7 cellular contexts compared by ENCODE assay signal in the genomic region with DNA sequence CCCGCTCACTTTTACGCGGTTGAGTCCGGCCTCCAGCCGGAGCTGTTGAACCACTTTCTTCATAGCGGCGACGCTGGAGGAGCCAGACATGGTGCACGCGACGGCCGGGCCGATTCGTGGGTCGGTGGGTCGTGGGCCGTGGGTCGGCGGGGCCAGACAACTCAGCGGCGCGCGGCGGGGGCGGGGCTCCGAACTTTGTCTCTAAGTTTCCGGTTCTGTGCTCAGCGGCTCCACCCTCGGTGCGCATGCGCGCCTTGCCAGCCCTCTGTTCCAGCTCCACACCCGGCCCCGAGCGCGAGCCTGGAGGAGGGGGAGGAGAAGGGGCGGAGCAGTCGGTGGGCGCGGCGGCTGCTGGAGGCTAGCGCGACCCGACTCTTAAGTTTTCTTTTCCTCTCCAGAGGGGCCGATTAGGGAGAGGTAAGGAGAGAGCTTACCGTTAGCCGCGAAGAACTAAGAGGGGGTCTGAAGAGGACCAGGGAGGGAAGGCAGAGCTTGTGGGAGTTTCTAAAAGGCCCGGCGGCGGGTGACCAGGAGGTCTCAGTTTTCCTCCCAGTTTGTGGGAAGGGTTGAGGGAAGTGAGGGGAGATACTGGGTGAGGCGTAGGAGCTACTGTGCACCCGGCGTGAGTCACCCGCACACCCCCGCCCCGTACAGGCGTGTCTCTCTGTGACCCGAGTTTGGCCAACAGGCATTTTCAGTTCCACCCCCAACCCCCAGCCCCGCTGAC.
A peak's percentile ranks its signal among the peaks of the same experiment; 100 is the strongest.
DNase-seq lines count a peak whose midpoint lies in the region; ATAC-seq and TF ChIP-seq lines count a peak whose summit lies in the region.

GNG5 (minus strand) TSS at position 580 of the 727 bp plus-strand sequence; CDS start at position 90, 490 bp downstream.
SPATA1 (plus strand) TSS at position 385 of the 727 bp plus-strand sequence. CDS start 9,974 bp downstream, outside the sequence.

- no peak for TF ChIP-seq CTCF in retinal pigment epithelial cell (conservative IDR thresholded peaks at IDR 0.05; ENCODE audit: low read depth, low read length)

- peak within 1 kb of the TSS; percentile 71 for H3K4me3 ChIP-seq in retinal pigment epithelial cell (ENCODE audit: low read length)

- peak; percentile 68 for ATAC-seq in GM18508 (IDR thresholded peaks at IDR 0.05; ENCODE audit: insufficient read depth, unreplicated experiment)
- peak; percentile 77 for ATAC-seq in HG02981 (IDR thresholded peaks at IDR 0.05; ENCODE audit: unreplicated experiment)

- DNase-seq in NCI-H2029 (lab: John Stamatoyannopoulos, UW) (peak; percentile 94), T-helper 9 cell (peak; percentile 96), astrocyte of the hippocampus (ENCODE audit: low read depth, low spot score) (peak; percentile 99), hypothalamus (lab: John Stamatoyannopoulos, UW) (peak; percentile 63 to 97 (median 91)), retinal pigment epithelial cell (ENCODE audit: low read depth) (peak; percentile 82)

Comparison
In these comparisons a context has a peak if more than half of its experiments do, and no peak if none do; other contexts are left out.
1. Peak in every context shown above with its lines: DNase-seq, ATAC-seq and H3K4me3 ChIP-seq.